Comparison of ENCODE assay signal across 8 cellular contexts in genomic region chr11:46362146-46363030, GRCh38. TPM values are rescaled to one million over a fixed set of nuclear protein-coding genes. Genes with fewer than 3 reads are reported as not detected.
A peak's percentile ranks its signal among the peaks of the same experiment; 100 is the strongest.
DNase-seq lines count a peak whose midpoint lies in the region; ATAC-seq, FAIRE-seq and TF ChIP-seq lines count a peak whose summit lies in the region.

No MANE protein-coding gene starts in this region.

- H3K27ac Mint-ChIP-seq in activated CD4-positive, alpha-beta T cell treated with anti-CD3 and anti-CD28 coated beads, Interleukin-2, amount 10 ng/mL, durations not matched to agents 7 days and 5 days = peak overlapping the region; percentile 84
- H3K27ac Mint-ChIP-seq in memory B cell = no peak overlapping the region

- peak overlapping the region; percentile 86 for H3K9ac ChIP-seq in GM12878 (ENCODE audit: control insufficient read depth, insufficient read depth, low read length)

- H3K4me3 ChIP-seq in GM12878 (peak overlapping the region; percentile 65), tibial nerve (peak overlapping the region in 1 of 4 donors; percentile 37)

- H3K27ac ChIP-seq in GM12878 (ENCODE audit: control insufficient read depth, insufficient read depth) (peak overlapping the region; percentile 90), tibial nerve (peak overlapping the region in 3 of 4 donors; percentile 66 to 84 (median 83))

- H3K9me3 ChIP-seq in GM12878 (replicated peaks; ENCODE audit: control insufficient read depth, insufficient read depth, low read length) (no peaks in the 10 kb centered on the region), tibial nerve (no peaks in the 10 kb centered on the region)

- no peak for TF ChIP-seq EP300 in GM12878 (IDR thresholded peaks at IDR 0.05; ENCODE audit: borderline replicate concordance in 1 of 2, control insufficient read depth in 1 of 2, low read depth in 2 of 2, low read length in 2 of 2)
- no peak for TF ChIP-seq EP300 in tibial nerve (IDR thresholded peaks at IDR 0.05)

- H3K27me3 ChIP-seq in GM12878 (replicated peaks in 1 of 2; ENCODE audit: control insufficient read depth in 2 of 2, insufficient read depth in 2 of 2, low read length in 1 of 2) = no peaks in the 10 kb centered on the region
- H3K27me3 ChIP-seq in tibial nerve = no peaks in the 10 kb centered on the region

- intact Hi-C loops in GM12878 (cut with micrococcal nuclease; ENCODE audit: unreplicated experiment) = no loop called here

- H3K4me1 ChIP-seq in GM12878 (ENCODE audit: control insufficient read depth, insufficient read depth, low read length) (peaks cover 20% of the 10 kb centered on the region), tibial nerve (peaks cover 0 to 57% (median 32%) of the 10 kb centered on the region in 4 donors)

- H3K36me3 Mint-ChIP-seq in activated CD4-positive, alpha-beta T cell treated with anti-CD3 and anti-CD28 coated beads, Interleukin-2, amount 10 ng/mL, durations not matched to agents 7 days and 5 days (ENCODE audit: low read depth) = peaks cover 11% of the 10 kb centered on the region
- H3K36me3 Mint-ChIP-seq in memory B cell = no peaks in the 10 kb centered on the region

- peaks cover 27% of the 10 kb centered on the region for H3K79me2 ChIP-seq in GM12878 (ENCODE audit: control insufficient read depth, insufficient read depth, low read length)

- RAD21 ChIA-PET in GM12878 (lab: Charles Lee; ENCODE audit: unreplicated experiment) = interaction anchor here (1.2 to 3.1 kb wide), 5 partner anchors 10 to 115 kb away, joined by 3 to 38 read pairs (median 6); partner anchors contain the start of gene DGKZ

- no peaks in the 10 kb centered on the region for H3K9me3 Mint-ChIP-seq in activated CD4-positive, alpha-beta T cell treated with anti-CD3 and anti-CD28 coated beads, Interleukin-2, amount 10 ng/mL, durations not matched to agents 7 days and 5 days
- no peaks in the 10 kb centered on the region for H3K9me3 Mint-ChIP-seq in memory B cell

- TF ChIP-seq CTCF in GM12878 (IDR thresholded peaks at IDR 0.05 in 2 of 3, conservative IDR thresholded peaks at IDR 0.05 in 1 of 3; ENCODE audit: control insufficient read depth in 2 of 3, extremely low read depth in 1 of 3, insufficient read depth in 1 of 3, low read depth in 3 of 3, low read length in 3 of 3) (no peak), tibial nerve (IDR thresholded peaks at IDR 0.05) (no peak)

- no peak for FAIRE-seq in GM12878 (lab: Jason Lieb, UNC)

- DNase-seq in activated CD4-positive, alpha-beta T cell treated with anti-CD3 and anti-CD28 coated beads, Interleukin-2, amount 10 ng/mL, durations not matched to agents 7 days and 5 days = no peak
- DNase-seq in activated CD4-positive, alpha-beta T cell treated with anti-CD3 and anti-CD28 coated beads for 4 hours = no peak
- DNase-seq in GM12878 (ENCODE audit: low read depth, low spot score) (no peak), memory B cell (ENCODE audit: low spot score in 2 of 2) (no peak), tibial nerve (ENCODE audit: low spot score in 2 of 2) (no peak), cerebellar cortex (ENCODE audit: low spot score) (no peak), DMS79 treated with DMSO at 0.1 percent for 48 hours (lab: John Stamatoyannopoulos, UW) (no peak)

- WGBS in GM12878 (ENCODE audit: insufficient coverage, insufficient replicate concordance, low lambda C conversion rate, missing lambda C conversion rate) = 85% methylated on average over 20 of the region's 20 CpGs
- 71 to 84% methylated on average over 12 to 18 of the region's 20 CpGs for WGBS in tibial nerve, 2 donors

- H3K4me3 Mint-ChIP-seq in activated CD4-positive, alpha-beta T cell treated with anti-CD3 and anti-CD28 coated beads, Interleukin-2, amount 10 ng/mL, durations not matched to agents 7 days and 5 days = peak overlapping the region; percentile 67
- H3K4me3 Mint-ChIP-seq in memory B cell = peak overlapping the region; percentile 11

- no peak for TF ChIP-seq RAD21 in GM12878 (IDR thresholded peaks at IDR 0.05; ENCODE audit: insufficient read depth, low read depth, low read length)

- POLR2A ChIA-PET in activated CD4-positive, alpha-beta T cell treated with anti-CD3 and anti-CD28 coated beads, Interleukin-2, amount 10 ng/mL, durations not matched to agents 7 days and 5 days (lab: Charles Lee) = interaction anchor here (0.6 kb wide), 1 partner anchor 67 kb away, joined by 3 read pairs; no protein-coding TSS in a partner anchor
- POLR2A ChIA-PET in GM12878 (lab: Charles Lee) = interaction anchor here (1.1 to 3.2 kb wide), 2 partner anchors 14 to 124 kb away, joined by 5 to 32 read pairs; partner anchors contain the start of gene DGKZ

- TF ChIP-seq POLR2A in GM12878 (IDR thresholded peaks at IDR 0.05; ENCODE audit: low read depth, low read length) = no peak
- no peak for TF ChIP-seq POLR2A in tibial nerve (IDR thresholded peaks at IDR 0.05)

- peak overlapping the region; percentile 86 for H3K4me2 ChIP-seq in GM12878 (ENCODE audit: control insufficient read depth, insufficient read depth)

- H3K4me1 Mint-ChIP-seq in activated CD4-positive, alpha-beta T cell treated with anti-CD3 and anti-CD28 coated beads, Interleukin-2, amount 10 ng/mL, durations not matched to agents 7 days and 5 days = peaks cover 50% of the 10 kb centered on the region
- peaks cover 21% of the 10 kb centered on the region for H3K4me1 Mint-ChIP-seq in memory B cell

- H3K27me3 Mint-ChIP-seq in activated CD4-positive, alpha-beta T cell treated with anti-CD3 and anti-CD28 coated beads, Interleukin-2, amount 10 ng/mL, durations not matched to agents 7 days and 5 days = no peaks in the 10 kb centered on the region
- H3K27me3 Mint-ChIP-seq in memory B cell = no peaks in the 10 kb centered on the region

- CTCF ChIA-PET in activated CD4-positive, alpha-beta T cell treated with anti-CD3 and anti-CD28 coated beads, Interleukin-2, amount 10 ng/mL, durations not matched to agents 7 days and 5 days (lab: Charles Lee) = interaction anchor here (0.9 to 18.0 kb wide), 4 partner anchors 11 to 122 kb away, joined by 4 to 280 read pairs (median 6); partner anchors contain the start of gene DGKZ
- CTCF ChIA-PET in GM12878 (lab: Yijun Ruan, JAX) = interaction anchor here (1.1 to 15.2 kb wide), 5 partner anchors 11 to 119 kb away, joined by 3 to 423 read pairs (median 5); partner anchors contain the start of gene DGKZ

- in situ Hi-C loops in GM12878 (cut with MboI) = no loop called here

- H4K20me1 ChIP-seq in GM12878 (ENCODE audit: control insufficient read depth, insufficient read depth) = no peaks in the 10 kb centered on the region

- H2AFZ ChIP-seq in GM12878 (ENCODE audit: control insufficient read depth, low read depth, low read length) = no peak overlapping the region

- H3K36me3 ChIP-seq in GM12878 (ENCODE audit: control insufficient read depth in 2 of 2, insufficient read depth in 2 of 2, low read length in 1 of 2) = peaks cover 0 to 8% of the 10 kb centered on the region in 2 experiments; a peak in 3 of 4 replicates
- H3K36me3 ChIP-seq in tibial nerve = no peaks in the 10 kb centered on the region

- SMC1A ChIA-PET in GM12878 (lab: Charles Lee; ENCODE audit: uncharacterized antibody, unreplicated experiment) = interaction anchor here (0.9 to 6.0 kb wide), 4 partner anchors 12 to 176 kb away, joined by 3 to 70 read pairs (median 4); no protein-coding TSS in a partner anchor

- ATAC-seq in GM12878 (peak; percentile 4), memory B cell (ENCODE audit: low read depth) (no peak), GM21786 (IDR thresholded peaks at IDR 0.05; ENCODE audit: unreplicated experiment) (no peak)

- BruUV-seq in GM12878 (replicated peaks; lab: Mats Ljungman, UMichigan) = no TSS peak

RNA-seq across cellular contexts. Expression of gene DGKZ, which starts 15.1 kb away (rescaled TPM):
- total RNA-seq in activated CD4-positive, alpha-beta T cell treated with anti-CD3 and anti-CD28 coated beads, Interleukin-2, amount 10 ng/mL, durations not matched to agents 7 days and 5 days = 100 to 1,000 TPM; 178 to 187 TPM
- 125 and 130 TPM in 2 replicates for total RNA-seq in GM12878 (2013; cell fraction: nucleolus; rRNA removed)
- total RNA-seq in GM12878 (2014; rRNA removed) (59.0 and 67.4 TPM in 2 replicates), GM12878 (2014; rRNA removed; fragmentation: Illumina TruSeq; extraction: Trizol) (17.5 and 22.3 TPM in 2 replicates), GM12878 (2021) (69.3 and 78.4 TPM in 2 replicates), tibial nerve (100 to 1,000 TPM in 1 of 4 donors, 10 to 100 TPM in 3; 41.2 to 105 (median 49.6) TPM)
- polyA plus RNA-seq in GM12878 (2011; ENCODE audit: low read depth) = 16.5 TPM
- polyA plus RNA-seq in GM12878 (2011; rRNA removed) (16.5 and 35.2 TPM in 2 replicates), GM12878 (2014; fragmentation: Illumina TruSeq; extraction: Trizol) (8.3 and 29.0 TPM in 2 replicates), GM12878 (2014; fragmentation: Nextera tagmentation; extraction: Ambion mirVana) (1 to 10 TPM in 1 of 2 experiments, under 1 TPM in 1; 0.50 to 1.6 TPM), GM12878 (2014; rRNA removed) (68.4 and 78.5 TPM in 2 replicates), GM12878 (2016; fragmentation: Nextera tagmentation; extraction: Ambion mirVana) (10 to 100 TPM; 43.7 to 44.6 TPM)
- polyA plus RNA-seq in GM12878 (2011; cell fraction: cytosol; rRNA removed) = 68.4 and 86.8 TPM in 2 replicates
- 403 and 444 TPM in 2 replicates for polyA plus RNA-seq in GM12878 (2011; cell fraction: nucleus; rRNA removed)
- polyA plus RNA-seq in GM12878 (2012) = 43.3 and 52.1 TPM in 2 replicates
- polyA minus RNA-seq in GM12878 (2011; rRNA and poly(A)+ RNA removed) = 36.9 and 81.4 TPM in 2 replicates
- polyA minus RNA-seq in GM12878 (2011; cell fraction: cytosol; rRNA and poly(A)+ RNA removed) = 26.5 and 41.5 TPM in 2 replicates
- 67.3 and 115 TPM in 2 replicates for polyA minus RNA-seq in GM12878 (2011; cell fraction: nucleus; rRNA and poly(A)+ RNA removed)

RNA-seq across cellular contexts. Expression of gene MDK, which starts 19.1 kb away (rescaled TPM):
- 10 to 100 TPM in 1 of 2 experiments, 1 to 10 TPM in 1; 8.2 to 10.5 TPM for total RNA-seq in activated CD4-positive, alpha-beta T cell treated with anti-CD3 and anti-CD28 coated beads, Interleukin-2, amount 10 ng/mL, durations not matched to agents 7 days and 5 days
- 9.0 and 12.6 TPM in 2 replicates for total RNA-seq in GM12878 (2013; cell fraction: nucleolus; rRNA removed)
- total RNA-seq in GM12878 (2014; rRNA removed) (6.9 and 8.5 TPM in 2 replicates), GM12878 (2014; rRNA removed; fragmentation: Illumina TruSeq; extraction: Trizol) (4.7 and 5.5 TPM in 2 replicates), GM12878 (2021) (11.2 and 12.8 TPM in 2 replicates), tibial nerve (100 to 1,000 TPM in 1 of 4 donors, 10 to 100 TPM in 3; 48.1 to 107 (median 57.3) TPM)
- 7.4 TPM for polyA plus RNA-seq in GM12878 (2011; ENCODE audit: low read depth)
- polyA plus RNA-seq in GM12878 (2011; rRNA removed) (2.6 and 3.8 TPM in 2 replicates), GM12878 (2014; fragmentation: Illumina TruSeq; extraction: Trizol) (3.0 and 12.3 TPM in 2 replicates), GM12878 (2014; fragmentation: Nextera tagmentation; extraction: Ambion mirVana) (1 to 10 TPM in 1 of 2 experiments, under 1 TPM in 1; 0.77 to 2.3 TPM), GM12878 (2014; rRNA removed) (12.6 and 17.8 TPM in 2 replicates), GM12878 (2016; fragmentation: Nextera tagmentation; extraction: Ambion mirVana) (10 to 100 TPM; 11.8 to 13.7 TPM)
- polyA plus RNA-seq in GM12878 (2011; cell fraction: cytosol; rRNA removed) = 9.0 and 10.2 TPM in 2 replicates
- polyA plus RNA-seq in GM12878 (2011; cell fraction: nucleus; rRNA removed) = 4.6 and 4.7 TPM in 2 replicates
- polyA plus RNA-seq in GM12878 (2012) = 6.1 and 9.0 TPM in 2 replicates
- 1.4 and 1.5 TPM in 2 replicates for polyA minus RNA-seq in GM12878 (2011; rRNA and poly(A)+ RNA removed)
- 2.5 TPM in 1 of 2 replicates, not detected in the other for polyA minus RNA-seq in GM12878 (2011; cell fraction: cytosol; rRNA and poly(A)+ RNA removed)
- 0.48 and 1.3 TPM in 2 replicates for polyA minus RNA-seq in GM12878 (2011; cell fraction: nucleus; rRNA and poly(A)+ RNA removed)

RNA-seq across cellular contexts. Expression of gene CHRM4, which starts 29.2 kb away (rescaled TPM):
- under 1 TPM; 0.12 to 0.31 TPM for total RNA-seq in activated CD4-positive, alpha-beta T cell treated with anti-CD3 and anti-CD28 coated beads, Interleukin-2, amount 10 ng/mL, durations not matched to agents 7 days and 5 days
- not detected in 2 replicates for total RNA-seq in GM12878 (2013; cell fraction: nucleolus; rRNA removed)
- 0.23 TPM in 1 of 2 replicates, not detected in the other for total RNA-seq in GM12878 (2014; rRNA removed)
- not detected in 2 replicates for total RNA-seq in GM12878 (2014; rRNA removed; fragmentation: Illumina TruSeq; extraction: Trizol)
- 0.13 TPM in 1 of 2 replicates, not detected in the other for total RNA-seq in GM12878 (2021)
- polyA plus RNA-seq in GM12878 (2011; ENCODE audit: low read depth) = 0.17 TPM
- polyA plus RNA-seq in GM12878 (2011; rRNA removed) = not detected in 2 replicates
- polyA plus RNA-seq in GM12878 (2011; cell fraction: cytosol; rRNA removed) = 0.04 and 0.05 TPM in 2 replicates
- polyA plus RNA-seq in GM12878 (2011; cell fraction: nucleus; rRNA removed) = 0.13 TPM in 1 of 2 replicates, not detected in the other
- 0.11 and 0.16 TPM in 2 replicates for polyA plus RNA-seq in GM12878 (2012)
- 0.12 TPM in 1 of 2 replicates, not detected in the other for polyA plus RNA-seq in GM12878 (2014; fragmentation: Illumina TruSeq; extraction: Trizol)
- not detected for polyA plus RNA-seq in GM12878 (2014; fragmentation: Nextera tagmentation; extraction: Ambion mirVana)
- not detected in 2 replicates for polyA plus RNA-seq in GM12878 (2014; rRNA removed)
- not detected for polyA plus RNA-seq in GM12878 (2016; fragmentation: Nextera tagmentation; extraction: Ambion mirVana)
- polyA minus RNA-seq in GM12878 (2011; rRNA and poly(A)+ RNA removed) = not detected in 2 replicates
- not detected in 2 replicates for polyA minus RNA-seq in GM12878 (2011; cell fraction: cytosol; rRNA and poly(A)+ RNA removed)
- polyA minus RNA-seq in GM12878 (2011; cell fraction: nucleus; rRNA and poly(A)+ RNA removed) = not detected in 2 replicates
- 1 to 10 TPM in 1 of 4 donors, not detected in 3; 1.2 TPM for total RNA-seq in tibial nerve
